3 cellular contexts compared by ENCODE assay signal in the genomic region with DNA sequence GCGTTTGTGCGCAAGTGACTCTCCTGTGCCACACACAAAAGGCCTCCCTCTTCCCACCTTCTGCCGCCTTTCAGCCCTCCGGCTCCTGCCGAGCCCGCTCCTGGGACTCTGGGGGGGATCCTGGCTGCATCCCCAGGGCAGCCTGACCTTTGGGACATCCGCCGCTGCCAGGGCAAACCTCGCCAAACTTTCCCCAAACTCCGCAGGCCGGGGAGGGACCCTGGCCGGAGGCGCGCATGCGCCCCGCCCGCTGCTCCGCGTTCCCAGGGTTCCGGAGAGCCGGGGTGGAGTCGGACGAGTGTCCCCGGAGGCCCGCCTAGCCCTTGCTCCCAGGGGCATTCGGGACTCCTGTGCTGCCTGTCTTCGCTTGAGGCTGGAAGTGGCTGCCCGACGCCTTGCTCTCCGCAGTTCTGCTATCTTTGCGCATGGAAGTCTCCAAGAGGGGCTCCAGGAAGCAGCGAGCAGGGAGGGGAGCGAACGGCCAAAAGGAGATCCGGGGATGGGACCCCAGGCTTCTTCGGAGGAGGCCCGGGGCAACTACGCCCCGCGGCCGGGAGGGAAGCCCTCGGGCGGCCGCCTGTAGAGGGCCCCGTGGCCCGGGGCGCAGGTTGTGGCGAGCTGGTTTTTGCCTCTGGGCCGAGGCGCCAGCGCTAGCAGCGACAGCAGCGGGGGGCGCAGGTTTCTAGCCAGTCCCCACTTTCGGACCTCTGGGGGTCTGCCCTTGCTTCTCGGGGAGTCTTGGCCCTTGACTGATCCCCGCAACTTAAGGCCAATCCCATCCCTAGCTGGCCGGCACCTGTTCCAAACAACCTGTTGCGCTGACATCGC.
TF ChIP-seq lines count a peak whose summit lies in the region.

No MANE protein-coding gene starts in this region.

TF ChIP-seq in SK-N-SH, 30 proteins besides CTCF, POLR2A, EP300 and RAD21 (continued from another document):
- TF ChIP-seq FOSL2 (IDR thresholded peaks at IDR 0.05; ENCODE audit: borderline replicate concordance, low read depth): no peak
- TF ChIP-seq, protein P1, sequence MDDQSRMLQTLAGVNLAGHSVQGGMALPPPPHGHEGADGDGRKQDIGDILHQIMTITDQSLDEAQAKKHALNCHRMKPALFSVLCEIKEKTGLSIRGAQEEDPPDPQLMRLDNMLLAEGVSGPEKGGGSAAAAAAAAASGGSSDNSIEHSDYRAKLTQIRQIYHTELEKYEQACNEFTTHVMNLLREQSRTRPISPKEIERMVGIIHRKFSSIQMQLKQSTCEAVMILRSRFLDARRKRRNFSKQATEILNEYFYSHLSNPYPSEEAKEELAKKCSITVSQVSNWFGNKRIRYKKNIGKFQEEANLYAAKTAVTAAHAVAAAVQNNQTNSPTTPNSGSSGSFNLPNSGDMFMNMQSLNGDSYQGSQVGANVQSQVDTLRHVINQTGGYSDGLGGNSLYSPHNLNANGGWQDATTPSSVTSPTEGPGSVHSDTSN (IDR thresholded peaks at IDR 0.05): no peak
- TF ChIP-seq FOXJ3 (CRISPR knock-in tag; IDR thresholded peaks at IDR 0.05): no peak
- TF ChIP-seq GATA2 (CRISPR knock-in tag; IDR thresholded peaks at IDR 0.05): no peak
- no peak for TF ChIP-seq POLR2AphosphoS5 (IDR thresholded peaks at IDR 0.05; ENCODE audit: low read depth, low read length)
- TF ChIP-seq, protein P2, sequence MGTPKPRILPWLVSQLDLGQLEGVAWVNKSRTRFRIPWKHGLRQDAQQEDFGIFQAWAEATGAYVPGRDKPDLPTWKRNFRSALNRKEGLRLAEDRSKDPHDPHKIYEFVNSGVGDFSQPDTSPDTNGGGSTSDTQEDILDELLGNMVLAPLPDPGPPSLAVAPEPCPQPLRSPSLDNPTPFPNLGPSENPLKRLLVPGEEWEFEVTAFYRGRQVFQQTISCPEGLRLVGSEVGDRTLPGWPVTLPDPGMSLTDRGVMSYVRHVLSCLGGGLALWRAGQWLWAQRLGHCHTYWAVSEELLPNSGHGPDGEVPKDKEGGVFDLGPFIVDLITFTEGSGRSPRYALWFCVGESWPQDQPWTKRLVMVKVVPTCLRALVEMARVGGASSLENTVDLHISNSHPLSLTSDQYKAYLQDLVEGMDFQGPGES (IDR thresholded peaks at IDR 0.05; ENCODE audit: low read depth, low read length): no peak
- TF ChIP-seq, protein P3, sequence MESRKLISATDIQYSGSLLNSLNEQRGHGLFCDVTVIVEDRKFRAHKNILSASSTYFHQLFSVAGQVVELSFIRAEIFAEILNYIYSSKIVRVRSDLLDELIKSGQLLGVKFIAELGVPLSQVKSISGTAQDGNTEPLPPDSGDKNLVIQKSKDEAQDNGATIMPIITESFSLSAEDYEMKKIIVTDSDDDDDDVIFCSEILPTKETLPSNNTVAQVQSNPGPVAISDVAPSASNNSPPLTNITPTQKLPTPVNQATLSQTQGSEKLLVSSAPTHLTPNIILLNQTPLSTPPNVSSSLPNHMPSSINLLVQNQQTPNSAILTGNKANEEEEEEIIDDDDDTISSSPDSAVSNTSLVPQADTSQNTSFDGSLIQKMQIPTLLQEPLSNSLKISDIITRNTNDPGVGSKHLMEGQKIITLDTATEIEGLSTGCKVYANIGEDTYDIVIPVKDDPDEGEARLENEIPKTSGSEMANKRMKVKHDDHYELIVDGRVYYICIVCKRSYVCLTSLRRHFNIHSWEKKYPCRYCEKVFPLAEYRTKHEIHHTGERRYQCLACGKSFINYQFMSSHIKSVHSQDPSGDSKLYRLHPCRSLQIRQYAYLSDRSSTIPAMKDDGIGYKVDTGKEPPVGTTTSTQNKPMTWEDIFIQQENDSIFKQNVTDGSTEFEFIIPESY (IDR thresholded peaks at IDR 0.05; ENCODE audit: borderline replicate concordance, low read depth): no peak
- no peak for TF ChIP-seq RFX5 (IDR thresholded peaks at IDR 0.05; ENCODE audit: low read length)
- no peak for TF ChIP-seq FOXM1 (IDR thresholded peaks at IDR 0.05; ENCODE audit: low read depth)
- TF ChIP-seq MEF2A (IDR thresholded peaks at IDR 0.05; ENCODE audit: borderline replicate concordance, low read depth): no peak
- TF ChIP-seq JUND (IDR thresholded peaks at IDR 0.05): no peak
- no peak for TF ChIP-seq SMC3 (IDR thresholded peaks at IDR 0.05; ENCODE audit: low read depth, low read length)
- TF ChIP-seq TEAD4 (IDR thresholded peaks at IDR 0.05; ENCODE audit: borderline replicate concordance, insufficient read depth): no peak

TF ChIP-seq in SK-N-SH treated with all-trans-retinoic acid at 6 μM for 48 hours, 23 proteins besides CTCF, POLR2A, EP300 and RAD21 (continued from another document):
- TF ChIP-seq, protein P4, sequence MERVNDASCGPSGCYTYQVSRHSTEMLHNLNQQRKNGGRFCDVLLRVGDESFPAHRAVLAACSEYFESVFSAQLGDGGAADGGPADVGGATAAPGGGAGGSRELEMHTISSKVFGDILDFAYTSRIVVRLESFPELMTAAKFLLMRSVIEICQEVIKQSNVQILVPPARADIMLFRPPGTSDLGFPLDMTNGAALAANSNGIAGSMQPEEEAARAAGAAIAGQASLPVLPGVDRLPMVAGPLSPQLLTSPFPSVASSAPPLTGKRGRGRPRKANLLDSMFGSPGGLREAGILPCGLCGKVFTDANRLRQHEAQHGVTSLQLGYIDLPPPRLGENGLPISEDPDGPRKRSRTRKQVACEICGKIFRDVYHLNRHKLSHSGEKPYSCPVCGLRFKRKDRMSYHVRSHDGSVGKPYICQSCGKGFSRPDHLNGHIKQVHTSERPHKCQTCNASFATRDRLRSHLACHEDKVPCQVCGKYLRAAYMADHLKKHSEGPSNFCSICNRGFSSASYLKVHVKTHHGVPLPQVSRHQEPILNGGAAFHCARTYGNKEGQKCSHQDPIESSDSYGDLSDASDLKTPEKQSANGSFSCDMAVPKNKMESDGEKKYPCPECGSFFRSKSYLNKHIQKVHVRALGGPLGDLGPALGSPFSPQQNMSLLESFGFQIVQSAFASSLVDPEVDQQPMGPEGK (CRISPR knock-in tag; IDR thresholded peaks at IDR 0.05; ENCODE audit: borderline replicate concordance): no peak
- TF ChIP-seq GLIS3 (CRISPR knock-in tag; IDR thresholded peaks at IDR 0.05) (no peak), ISL1 (CRISPR knock-in tag; IDR thresholded peaks at IDR 0.05) (no peak), ZNF565 (CRISPR knock-in tag; conservative IDR thresholded peaks at IDR 0.05; ENCODE audit: low read depth) (no peak), SNAI2 (CRISPR knock-in tag; IDR thresholded peaks at IDR 0.05) (no peak), ZNF8 (CRISPR knock-in tag; IDR thresholded peaks at IDR 0.05) (no peak), ZC3H10 (CRISPR knock-in tag; IDR thresholded peaks at IDR 0.05) (no peak)
- TF ChIP-seq, protein P5, sequence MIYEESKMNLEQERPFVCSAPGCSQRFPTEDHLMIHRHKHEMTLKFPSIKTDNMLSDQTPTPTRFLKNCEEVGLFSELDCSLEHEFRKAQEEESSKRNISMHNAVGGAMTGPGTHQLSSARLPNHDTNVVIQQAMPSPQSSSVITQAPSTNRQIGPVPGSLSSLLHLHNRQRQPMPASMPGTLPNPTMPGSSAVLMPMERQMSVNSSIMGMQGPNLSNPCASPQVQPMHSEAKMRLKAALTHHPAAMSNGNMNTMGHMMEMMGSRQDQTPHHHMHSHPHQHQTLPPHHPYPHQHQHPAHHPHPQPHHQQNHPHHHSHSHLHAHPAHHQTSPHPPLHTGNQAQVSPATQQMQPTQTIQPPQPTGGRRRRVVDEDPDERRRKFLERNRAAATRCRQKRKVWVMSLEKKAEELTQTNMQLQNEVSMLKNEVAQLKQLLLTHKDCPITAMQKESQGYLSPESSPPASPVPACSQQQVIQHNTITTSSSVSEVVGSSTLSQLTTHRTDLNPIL (CRISPR knock-in tag; IDR thresholded peaks at IDR 0.05; ENCODE audit: low read depth): no peak

TF ChIP-seq in WTC11, 78 proteins besides CTCF, POLR2A, EP300 and RAD21:
- TF ChIP-seq, protein P6, sequence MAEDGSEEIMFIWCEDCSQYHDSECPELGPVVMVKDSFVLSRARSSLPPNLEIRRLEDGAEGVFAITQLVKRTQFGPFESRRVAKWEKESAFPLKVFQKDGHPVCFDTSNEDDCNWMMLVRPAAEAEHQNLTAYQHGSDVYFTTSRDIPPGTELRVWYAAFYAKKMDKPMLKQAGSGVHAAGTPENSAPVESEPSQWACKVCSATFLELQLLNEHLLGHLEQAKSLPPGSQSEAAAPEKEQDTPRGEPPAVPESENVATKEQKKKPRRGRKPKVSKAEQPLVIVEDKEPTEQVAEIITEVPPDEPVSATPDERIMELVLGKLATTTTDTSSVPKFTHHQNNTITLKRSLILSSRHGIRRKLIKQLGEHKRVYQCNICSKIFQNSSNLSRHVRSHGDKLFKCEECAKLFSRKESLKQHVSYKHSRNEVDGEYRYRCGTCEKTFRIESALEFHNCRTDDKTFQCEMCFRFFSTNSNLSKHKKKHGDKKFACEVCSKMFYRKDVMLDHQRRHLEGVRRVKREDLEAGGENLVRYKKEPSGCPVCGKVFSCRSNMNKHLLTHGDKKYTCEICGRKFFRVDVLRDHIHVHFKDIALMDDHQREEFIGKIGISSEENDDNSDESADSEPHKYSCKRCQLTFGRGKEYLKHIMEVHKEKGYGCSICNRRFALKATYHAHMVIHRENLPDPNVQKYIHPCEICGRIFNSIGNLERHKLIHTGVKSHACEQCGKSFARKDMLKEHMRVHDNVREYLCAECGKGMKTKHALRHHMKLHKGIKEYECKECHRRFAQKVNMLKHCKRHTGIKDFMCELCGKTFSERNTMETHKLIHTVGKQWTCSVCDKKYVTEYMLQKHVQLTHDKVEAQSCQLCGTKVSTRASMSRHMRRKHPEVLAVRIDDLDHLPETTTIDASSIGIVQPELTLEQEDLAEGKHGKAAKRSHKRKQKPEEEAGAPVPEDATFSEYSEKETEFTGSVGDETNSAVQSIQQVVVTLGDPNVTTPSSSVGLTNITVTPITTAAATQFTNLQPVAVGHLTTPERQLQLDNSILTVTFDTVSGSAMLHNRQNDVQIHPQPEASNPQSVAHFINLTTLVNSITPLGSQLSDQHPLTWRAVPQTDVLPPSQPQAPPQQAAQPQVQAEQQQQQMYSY (CRISPR knock-in tag; IDR thresholded peaks at IDR 0.05): peak; percentile 17; the same call in 1 of the 2 replicates
- TF ChIP-seq, protein P7, sequence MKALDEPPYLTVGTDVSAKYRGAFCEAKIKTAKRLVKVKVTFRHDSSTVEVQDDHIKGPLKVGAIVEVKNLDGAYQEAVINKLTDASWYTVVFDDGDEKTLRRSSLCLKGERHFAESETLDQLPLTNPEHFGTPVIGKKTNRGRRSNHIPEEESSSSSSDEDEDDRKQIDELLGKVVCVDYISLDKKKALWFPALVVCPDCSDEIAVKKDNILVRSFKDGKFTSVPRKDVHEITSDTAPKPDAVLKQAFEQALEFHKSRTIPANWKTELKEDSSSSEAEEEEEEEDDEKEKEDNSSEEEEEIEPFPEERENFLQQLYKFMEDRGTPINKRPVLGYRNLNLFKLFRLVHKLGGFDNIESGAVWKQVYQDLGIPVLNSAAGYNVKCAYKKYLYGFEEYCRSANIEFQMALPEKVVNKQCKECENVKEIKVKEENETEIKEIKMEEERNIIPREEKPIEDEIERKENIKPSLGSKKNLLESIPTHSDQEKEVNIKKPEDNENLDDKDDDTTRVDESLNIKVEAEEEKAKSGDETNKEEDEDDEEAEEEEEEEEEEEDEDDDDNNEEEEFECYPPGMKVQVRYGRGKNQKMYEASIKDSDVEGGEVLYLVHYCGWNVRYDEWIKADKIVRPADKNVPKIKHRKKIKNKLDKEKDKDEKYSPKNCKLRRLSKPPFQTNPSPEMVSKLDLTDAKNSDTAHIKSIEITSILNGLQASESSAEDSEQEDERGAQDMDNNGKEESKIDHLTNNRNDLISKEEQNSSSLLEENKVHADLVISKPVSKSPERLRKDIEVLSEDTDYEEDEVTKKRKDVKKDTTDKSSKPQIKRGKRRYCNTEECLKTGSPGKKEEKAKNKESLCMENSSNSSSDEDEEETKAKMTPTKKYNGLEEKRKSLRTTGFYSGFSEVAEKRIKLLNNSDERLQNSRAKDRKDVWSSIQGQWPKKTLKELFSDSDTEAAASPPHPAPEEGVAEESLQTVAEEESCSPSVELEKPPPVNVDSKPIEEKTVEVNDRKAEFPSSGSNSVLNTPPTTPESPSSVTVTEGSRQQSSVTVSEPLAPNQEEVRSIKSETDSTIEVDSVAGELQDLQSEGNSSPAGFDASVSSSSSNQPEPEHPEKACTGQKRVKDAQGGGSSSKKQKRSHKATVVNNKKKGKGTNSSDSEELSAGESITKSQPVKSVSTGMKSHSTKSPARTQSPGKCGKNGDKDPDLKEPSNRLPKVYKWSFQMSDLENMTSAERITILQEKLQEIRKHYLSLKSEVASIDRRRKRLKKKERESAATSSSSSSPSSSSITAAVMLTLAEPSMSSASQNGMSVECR (CRISPR knock-in tag; IDR thresholded peaks at IDR 0.05; ENCODE audit: borderline replicate concordance): 0 out of 2 replicates have a peak, but pooled peaks have one; percentile 59
- peak; percentile 47; the same call in 1 of the 2 replicates for TF ChIP-seq ZNF232 (CRISPR knock-in tag; IDR thresholded peaks at IDR 0.05)
- TF ChIP-seq, protein P8, sequence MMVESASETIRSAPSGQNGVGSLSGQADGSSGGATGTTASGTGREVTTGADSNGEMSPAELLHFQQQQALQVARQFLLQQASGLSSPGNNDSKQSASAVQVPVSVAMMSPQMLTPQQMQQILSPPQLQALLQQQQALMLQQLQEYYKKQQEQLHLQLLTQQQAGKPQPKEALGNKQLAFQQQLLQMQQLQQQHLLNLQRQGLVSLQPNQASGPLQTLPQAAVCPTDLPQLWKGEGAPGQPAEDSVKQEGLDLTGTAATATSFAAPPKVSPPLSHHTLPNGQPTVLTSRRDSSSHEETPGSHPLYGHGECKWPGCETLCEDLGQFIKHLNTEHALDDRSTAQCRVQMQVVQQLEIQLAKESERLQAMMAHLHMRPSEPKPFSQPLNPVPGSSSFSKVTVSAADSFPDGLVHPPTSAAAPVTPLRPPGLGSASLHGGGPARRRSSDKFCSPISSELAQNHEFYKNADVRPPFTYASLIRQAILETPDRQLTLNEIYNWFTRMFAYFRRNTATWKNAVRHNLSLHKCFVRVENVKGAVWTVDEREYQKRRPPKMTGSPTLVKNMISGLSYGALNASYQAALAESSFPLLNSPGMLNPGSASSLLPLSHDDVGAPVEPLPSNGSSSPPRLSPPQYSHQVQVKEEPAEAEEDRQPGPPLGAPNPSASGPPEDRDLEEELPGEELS (CRISPR knock-in tag; IDR thresholded peaks at IDR 0.05): no peak
- 0 out of 2 replicates have a peak, but pooled peaks have one; percentile 26 for TF ChIP-seq NFE2L1 (CRISPR knock-in tag; IDR thresholded peaks at IDR 0.05)
- TF ChIP-seq, protein P9, sequence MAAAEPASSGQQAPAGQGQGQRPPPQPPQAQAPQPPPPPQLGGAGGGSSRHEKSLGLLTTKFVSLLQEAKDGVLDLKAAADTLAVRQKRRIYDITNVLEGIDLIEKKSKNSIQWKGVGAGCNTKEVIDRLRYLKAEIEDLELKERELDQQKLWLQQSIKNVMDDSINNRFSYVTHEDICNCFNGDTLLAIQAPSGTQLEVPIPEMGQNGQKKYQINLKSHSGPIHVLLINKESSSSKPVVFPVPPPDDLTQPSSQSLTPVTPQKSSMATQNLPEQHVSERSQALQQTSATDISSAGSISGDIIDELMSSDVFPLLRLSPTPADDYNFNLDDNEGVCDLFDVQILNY (CRISPR knock-in tag; IDR thresholded peaks at IDR 0.05): 0 out of 2 replicates have a peak, but pooled peaks have one; percentile 36
